Comparison of ENCODE assay signal across 8 cellular contexts in the genomic region with DNA sequence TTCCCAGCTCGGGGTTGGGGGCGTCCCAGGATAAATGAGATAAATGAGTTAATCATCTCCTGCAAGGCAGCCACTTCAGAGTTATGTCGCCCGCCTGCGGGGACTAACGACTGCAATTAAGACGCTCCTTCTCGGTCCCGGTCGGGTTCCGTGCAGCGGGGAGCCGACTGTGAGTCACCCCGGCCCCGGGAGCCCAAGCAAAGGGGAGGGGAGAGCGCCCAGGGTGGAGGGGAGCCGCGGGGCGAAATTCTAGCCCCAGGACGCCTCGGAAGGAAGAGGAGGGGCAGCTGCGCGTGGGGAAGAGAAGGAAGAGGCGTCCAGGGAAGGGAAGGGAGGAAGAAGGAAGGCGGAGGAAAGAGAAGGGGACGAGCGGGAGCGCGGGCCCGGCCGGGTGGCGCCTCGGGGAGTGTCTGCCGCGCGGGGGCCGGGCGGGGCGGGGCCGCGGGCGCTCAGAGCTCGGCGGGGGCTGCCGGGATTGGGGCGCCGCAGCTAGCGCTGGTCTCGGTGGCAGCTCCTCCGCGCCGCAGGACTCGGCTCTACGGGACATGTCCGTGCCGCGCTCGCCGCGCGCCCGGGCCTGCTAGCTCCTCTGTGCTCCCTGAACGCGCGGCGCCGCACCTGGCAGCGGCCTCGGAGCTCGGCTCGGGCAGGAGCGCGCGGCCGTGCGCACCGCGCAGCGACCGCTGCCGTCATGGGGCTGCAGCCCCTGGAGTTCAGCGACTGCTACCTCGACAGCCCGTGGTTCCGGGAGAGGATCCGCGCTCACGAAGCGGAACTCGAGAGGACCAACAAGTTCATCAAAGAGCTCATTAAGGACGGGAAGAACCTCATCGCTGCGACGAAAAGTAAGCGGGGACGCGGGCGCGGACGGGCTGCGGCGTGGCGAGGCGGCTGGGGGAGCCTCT. TPM values are rescaled to one million over a fixed set of nuclear protein-coding genes. Genes with fewer than 3 reads are reported as not detected.
DNase-seq lines count a peak whose midpoint lies in the region; TF ChIP-seq lines count a peak whose summit lies in the region.

A gene with protein sequence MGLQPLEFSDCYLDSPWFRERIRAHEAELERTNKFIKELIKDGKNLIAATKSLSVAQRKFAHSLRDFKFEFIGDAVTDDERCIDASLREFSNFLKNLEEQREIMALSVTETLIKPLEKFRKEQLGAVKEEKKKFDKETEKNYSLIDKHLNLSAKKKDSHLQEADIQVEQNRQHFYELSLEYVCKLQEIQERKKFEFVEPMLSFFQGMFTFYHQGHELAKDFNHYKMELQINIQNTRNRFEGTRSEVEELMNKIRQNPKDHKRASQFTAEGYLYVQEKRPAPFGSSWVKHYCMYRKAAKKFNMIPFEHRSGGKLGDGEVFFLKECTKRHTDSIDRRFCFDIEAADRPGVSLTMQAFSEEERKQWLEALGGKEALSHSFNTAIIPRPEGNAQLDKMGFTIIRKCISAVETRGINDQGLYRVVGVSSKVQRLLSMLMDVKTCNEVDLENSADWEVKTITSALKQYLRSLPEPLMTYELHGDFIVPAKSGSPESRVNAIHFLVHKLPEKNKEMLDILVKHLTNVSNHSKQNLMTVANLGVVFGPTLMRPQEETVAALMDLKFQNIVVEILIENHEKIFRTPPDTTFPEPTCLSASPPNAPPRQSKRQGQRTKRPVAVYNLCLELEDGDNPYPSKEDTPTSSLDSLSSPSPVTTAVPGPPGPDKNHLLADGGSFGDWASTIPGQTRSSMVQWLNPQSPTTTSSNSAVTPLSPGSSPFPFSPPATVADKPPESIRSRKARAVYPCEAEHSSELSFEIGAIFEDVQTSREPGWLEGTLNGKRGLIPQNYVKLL (plus strand): TSS at position 478 of the 905 bp plus-strand sequence. CDS start 214 bp downstream, at position 692.

- peaks cover 0 to 42% of the 10 kb centered on the region in 2 donors for H3K4me1 ChIP-seq in right atrium auricular region

- peak within 1 kb of the TSS; percentile 94 to 96 for H3K27ac ChIP-seq in right atrium auricular region

- H3K36me3 ChIP-seq in right atrium auricular region: no peaks in the 10 kb centered on the region

- DNase-seq in D341Med (ENCODE audit: low spot score) (peak; percentile 88), GM20000 (ENCODE audit: low spot score) (peak; percentile 84), HT-29 (ENCODE audit: low spot score) (peak; percentile 54), T-helper 1 cell (peak; percentile 37 to 60 (median 47)), amygdala (lab: John Stamatoyannopoulos, UW) (peak in 35 of 56 donors; percentile 5 to 64 (median 32)), right atrium auricular region (ENCODE audit: low spot score) (peak; percentile 82), retinal pigment epithelial cell (ENCODE audit: low read depth) (no peak), NCI-H2107 (lab: John Stamatoyannopoulos, UW) (no peak)

- no peak for TF ChIP-seq CTCF in GM20000 (IDR thresholded peaks at IDR 0.05; ENCODE audit: extremely low read depth, missing control alignments)
- TF ChIP-seq CTCF in right atrium auricular region (IDR thresholded peaks at IDR 0.05): no peak
- no peak for TF ChIP-seq CTCF in retinal pigment epithelial cell (conservative IDR thresholded peaks at IDR 0.05; ENCODE audit: low read depth, low read length)

- H3K4me3 ChIP-seq in right atrium auricular region (peak within 1 kb of the TSS; percentile 79 to 87), retinal pigment epithelial cell (ENCODE audit: low read length) (peak within 1 kb of the TSS; percentile 89)

- no peaks in the 10 kb centered on the region for H3K27me3 ChIP-seq in right atrium auricular region

- H3K9me3 ChIP-seq in right atrium auricular region: no peaks in the 10 kb centered on the region

RNA-seq across cellular contexts. Expression of the gene that starts here (rescaled TPM):
- 4.3 and 9.3 TPM in 2 replicates for total RNA-seq in HT-29 (2014; rRNA removed; shearing (Covaris generic))
- total RNA-seq in right atrium auricular region: 10 to 100 TPM; 36.1 to 43.5 TPM

Comparison
In these comparisons a context has a peak if more than half of its experiments do, and no peak if none do; other contexts are left out.
1. DNase-seq: peak in D341Med (single experiment), GM20000 (single experiment), HT-29 (single experiment), T-helper 1 cell (5 of 5), amygdala (35 of 56) and right atrium auricular region (single experiment); none in retinal pigment epithelial cell (single experiment) and NCI-H2107 (single experiment).